8 cellular contexts compared by ENCODE assay signal in the genomic region with DNA sequence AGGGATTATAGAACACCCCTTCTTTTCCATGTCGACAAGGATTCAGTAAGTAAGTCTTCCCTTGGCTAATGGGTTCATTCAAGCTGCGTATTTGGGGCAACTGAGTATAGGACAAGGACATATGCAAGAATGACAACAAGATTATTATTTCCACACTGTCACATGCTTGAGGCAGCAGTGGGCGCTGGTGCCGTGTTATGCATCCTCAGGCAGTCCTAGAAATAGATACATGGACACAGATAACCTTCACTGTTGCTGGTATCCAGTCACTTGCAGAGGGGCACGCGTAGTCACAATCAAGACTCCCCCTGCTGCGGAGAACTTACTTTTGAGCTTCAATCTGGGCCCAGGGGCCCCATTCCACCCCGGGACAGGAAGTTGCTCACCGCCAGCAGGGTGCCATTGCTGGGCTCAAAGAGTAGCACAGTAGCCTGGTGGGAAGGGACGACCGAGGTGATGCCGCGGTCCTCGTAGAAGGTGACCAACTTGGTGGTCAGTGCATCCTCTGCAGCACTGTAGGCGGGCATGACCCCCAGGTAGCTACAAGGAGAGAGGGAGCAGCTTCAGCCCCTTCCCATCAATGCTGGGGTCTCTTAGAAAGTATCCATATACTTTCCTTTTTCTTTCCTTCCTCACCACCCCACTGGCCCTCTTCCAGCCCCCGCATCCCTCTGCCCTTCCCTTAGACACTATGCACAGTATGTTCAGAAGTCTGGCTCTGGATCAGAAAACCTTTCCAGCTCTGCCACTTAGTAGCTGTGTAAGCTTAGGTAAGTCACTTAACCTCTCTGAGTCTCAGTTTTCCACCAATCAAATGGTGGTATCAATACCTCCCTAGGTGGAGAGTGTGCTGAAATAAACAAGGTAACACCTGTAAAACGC. TPM values are rescaled to one million over a fixed set of nuclear protein-coding genes. Genes with fewer than 3 reads are reported as not detected.
A peak's percentile ranks its signal among the peaks of the same experiment; 100 is the strongest.
DNase-seq lines count a peak whose midpoint lies in the region; ATAC-seq and TF ChIP-seq lines count a peak whose summit lies in the region.
"Had no signal": no experiment of that assay in that cellular context is flagged by ENCODE, and none has a peak within 500 bp of the region (broad histone marks: within the 10 kb centered on the region; RNA-seq: fewer than 3 reads in every experiment).

No MANE protein-coding gene starts in this region.

- no peaks in the 10 kb centered on the region for H3K36me3 ChIP-seq in KMS-11 (ENCODE audit: insufficient read depth)
- no peaks in the 10 kb centered on the region for H3K36me3 ChIP-seq in iPS-20b (ENCODE audit: insufficient read depth, low read depth, low read length)
- no peaks in the 10 kb centered on the region for H3K36me3 ChIP-seq in stomach smooth muscle (ENCODE audit: control insufficient read depth in 2 of 2, insufficient read depth in 2 of 2, low read length in 2 of 2)

- H3K27ac ChIP-seq in KMS-11 (no peak overlapping the region), iPS-20b (ENCODE audit: low read length) (no peak overlapping the region), stomach smooth muscle (ENCODE audit: low read length) (no peak overlapping the region)

- no peaks in the 10 kb centered on the region for H3K27me3 ChIP-seq in KMS-11 (ENCODE audit: insufficient read depth, low read depth)
- H3K27me3 ChIP-seq in iPS-20b (ENCODE audit: insufficient read depth, low read length), result peaks cover 42% of the 10 kb centered on the region
- peaks cover 22 to 27% of the 10 kb centered on the region in 2 donors for H3K27me3 ChIP-seq in stomach smooth muscle (ENCODE audit: control insufficient read depth in 1 of 2, insufficient read depth in 2 of 2, low read length in 2 of 2)

- no peaks in the 10 kb centered on the region for H3K79me2 ChIP-seq in KMS-11 (ENCODE audit: insufficient read depth, low read depth)

- no peak for ATAC-seq in stimulated activated naive CD8-positive, alpha-beta T cell treated with anti-CD3 and anti-CD28 coated beads, Interleukin-15, Interleukin-2, amounts not matched to agents 100 U/mL and 50 U/mL, for 24 hours

- H2AFZ ChIP-seq in KMS-11 (ENCODE audit: low read depth), result peak overlapping the region; percentile 82; the same call in 1 of the 2 replicates

- DNase-seq in MCF 10A (ENCODE audit: unreplicated experiment), result no peak
- no peak for DNase-seq in stimulated activated naive CD8-positive, alpha-beta T cell treated with anti-CD3 and anti-CD28 coated beads, Interleukin-15, Interleukin-2, amounts not matched to agents 100 U/mL and 50 U/mL, for 24 hours
- no peak for DNase-seq in LoVo (ENCODE audit: low spot score)
- DNase-seq in occipital lobe (lab: John Stamatoyannopoulos, UW), result no peak

- H3K4me1 ChIP-seq in KMS-11 (ENCODE audit: low read depth, poor library complexity, severe bottlenecking) (no peaks in the 10 kb centered on the region), iPS-20b (ENCODE audit: insufficient read depth, low read length) (peaks cover 6% of the 10 kb centered on the region; the same call in 1 of the 2 replicates), stomach smooth muscle (ENCODE audit: control insufficient read depth, insufficient read depth, low read length) (peaks cover 6% of the 10 kb centered on the region)

- H3K9me3 Mint-ChIP-seq in MCF 10A (ENCODE audit: unreplicated experiment), result no peaks in the 10 kb centered on the region

- H3K9ac ChIP-seq in KMS-11, result no peak overlapping the region
- H3K9ac ChIP-seq in iPS-20b (ENCODE audit: low read depth, low read length), result peak overlapping the region; percentile 65; the same call in 1 of the 2 replicates
- H3K9ac ChIP-seq in stomach smooth muscle (ENCODE audit: low read length in 2 of 2), result no peak overlapping the region

- BruUV-seq in MCF 10A (replicated peaks; lab: Mats Ljungman, UMichigan), result no TSS peak

- no peak for TF ChIP-seq CTCF in KMS-11 (conservative IDR thresholded peaks at IDR 0.05; ENCODE audit: low read depth, low read length)
- TF ChIP-seq CTCF in MCF 10A (IDR thresholded peaks at IDR 0.05; ENCODE audit: unreplicated experiment), result no peak

- no peaks in the 10 kb centered on the region for H4K20me1 ChIP-seq in KMS-11 (ENCODE audit: insufficient read depth)

- CTCF ChIA-PET in MCF 10A (lab: Yijun Ruan, JAX), result interaction anchor here (0.6 to 3.6 kb wide), 5 partner anchors 12 to 89 kb away, joined by 3 to 23 read pairs (median 4); no protein-coding TSS in a partner anchor

- no peaks in the 10 kb centered on the region for H3K9me3 ChIP-seq in iPS-20b (ENCODE audit: insufficient read depth, low read depth, low read length)
- no peaks in the 10 kb centered on the region for H3K9me3 ChIP-seq in stomach smooth muscle (ENCODE audit: control insufficient read depth in 2 of 2, low read length in 2 of 2)
- H3K9me3 ChIP-seq: mucosa of descending colon had no signal

- H3K27me3 Mint-ChIP-seq in MCF 10A (ENCODE audit: insufficient read depth, unreplicated experiment), result peaks cover 69% of the 10 kb centered on the region

- H3K4me3 Mint-ChIP-seq in MCF 10A (ENCODE audit: unreplicated experiment), result peak overlapping the region; percentile 67

- H3K36me3 Mint-ChIP-seq in MCF 10A (ENCODE audit: insufficient read depth, unreplicated experiment), result no peaks in the 10 kb centered on the region

- POLR2A ChIA-PET in MCF 10A (lab: Yijun Ruan, JAX), result interaction anchor here (0.6 to 1.2 kb wide), 2 partner anchors 23 to 91 kb away, joined by 3 to 5 read pairs; no protein-coding TSS in a partner anchor

- H3K4me2 ChIP-seq in KMS-11, result no peak overlapping the region; the same call in 1 of the 2 replicates

- intact Hi-C loops in MCF 10A (cut with micrococcal nuclease), result no loop called here

- H3K4me3 ChIP-seq in KMS-11 (IDR thresholded peaks at IDR 0.05; ENCODE audit: insufficient read depth, low read depth, low read length), result no peak overlapping the region
- H3K4me3 ChIP-seq in iPS-20b (ENCODE audit: low read length), result peak overlapping the region; percentile 85
- peak overlapping the region; percentile 64 to 75 for H3K4me3 ChIP-seq in stomach smooth muscle (ENCODE audit: low read length in 2 of 2)
- H3K4me3 ChIP-seq: mucosa of descending colon had no signal

- no peaks in the 10 kb centered on the region for H3K4me1 Mint-ChIP-seq in MCF 10A (ENCODE audit: insufficient read depth, unreplicated experiment)

- H3K27ac Mint-ChIP-seq in MCF 10A (ENCODE audit: low read depth, unreplicated experiment), result no peak overlapping the region

RNA-seq across cellular contexts. Expression of a gene that starts 0.8 kb away (rescaled TPM):
- total RNA-seq in MCF 10A (2022) (1.6 and 4.0 TPM in 2 replicates), occipital lobe (66.6 TPM)

RNA-seq across cellular contexts. Expression of a gene that starts 43.8 kb away (rescaled TPM):
- total RNA-seq in MCF 10A (2022) (not detected in 2 replicates), occipital lobe (not detected)

Comparison
In these comparisons a context has a peak if more than half of its experiments do, and no peak if none do; other contexts are left out.
1. RNA of a gene that starts 0.8 kb away (total RNA-seq): 66.6 TPM in occipital lobe (single experiment); 1.6 to 4.0 TPM in MCF 10A; every median in the first group is over 10 times any median in the second.